18 cellular contexts compared by ENCODE assay signal in the genomic region with DNA sequence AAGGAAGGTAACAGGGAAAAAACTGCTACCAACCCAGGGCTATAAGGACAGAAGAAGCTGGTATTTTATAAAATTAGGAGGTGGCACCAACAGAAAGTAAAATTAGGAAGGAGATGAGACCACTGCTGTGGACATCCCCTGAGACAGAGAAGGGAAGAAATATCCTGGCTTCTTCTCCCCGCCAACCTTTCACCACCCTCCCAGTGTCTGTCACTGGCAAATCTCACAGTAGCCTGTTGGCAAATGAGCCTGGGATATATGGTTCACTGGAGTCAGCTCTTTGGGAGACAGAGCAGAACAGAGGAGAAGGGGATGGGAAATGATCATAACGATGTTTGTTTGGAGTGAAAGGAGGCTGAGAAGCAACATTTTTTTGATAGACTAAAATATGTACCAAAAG.
DNase-seq lines count a peak whose midpoint lies in the region; ATAC-seq and TF ChIP-seq lines count a peak whose summit lies in the region.
"Had no signal": no experiment of that assay in that cellular context is flagged by ENCODE, and none has a peak within 500 bp of the region (broad histone marks: within the 10 kb centered on the region; RNA-seq: fewer than 3 reads in every experiment).

No MANE protein-coding gene starts in this region.

- ATAC-seq in heart left ventricle = no peak
- ATAC-seq in stimulated activated memory B cell treated with anti-CD40 and anti-IgM and Interleukin-4, amounts not matched to agents 10 μg/mL and 1 μg/mL and 100 μg/mL, for 72 hours = peak; percentile 50
- ATAC-seq: CD8-positive, alpha-beta T cell; GM12878; GM23338; HCT116 had no signal

- no peaks in the 10 kb centered on the region for H3K27me3 ChIP-seq in cardiac muscle cell
- no peaks in the 10 kb centered on the region for H3K27me3 ChIP-seq in heart left ventricle
- H3K27me3 ChIP-seq in ascending aorta = no peaks in the 10 kb centered on the region
- H3K27me3 ChIP-seq: BLaER1 had no signal

- no peaks in the 10 kb centered on the region for H3K36me3 ChIP-seq in cardiac muscle cell
- H3K36me3 ChIP-seq in heart left ventricle = no peaks in the 10 kb centered on the region
- H3K36me3 ChIP-seq in ascending aorta = no peaks in the 10 kb centered on the region
- H3K36me3 ChIP-seq: BLaER1 had no signal

- H3K4me1 ChIP-seq in cardiac muscle cell (ENCODE audit: low read depth) (peaks cover 27% of the 10 kb centered on the region), heart left ventricle (peaks cover 0 to 5% (median 0%) of the 10 kb centered on the region in 12 donors), ascending aorta (peaks cover 0 to 2% of the 10 kb centered on the region in 2 donors)
- H3K4me1 ChIP-seq: BLaER1 had no signal

- H3K27ac Mint-ChIP-seq in stimulated activated memory B cell treated with anti-CD40 and anti-IgM and Interleukin-4, amounts not matched to agents 10 μg/mL and 1 μg/mL and 100 μg/mL, for 72 hours = no peak overlapping the region
- H3K27ac Mint-ChIP-seq in activated CD4-positive, alpha-beta memory T cell treated with anti-CD3 and anti-CD28 coated beads for 36 hours = no peak overlapping the region
- H3K27ac Mint-ChIP-seq: CD4-positive, CD25-positive, alpha-beta regulatory T cell; CD8-positive, alpha-beta T cell; GM23338; H9 had no signal

- no peaks in the 10 kb centered on the region for H3K27me3 Mint-ChIP-seq in stimulated activated memory B cell treated with anti-CD40 and anti-IgM and Interleukin-4, amounts not matched to agents 10 μg/mL and 1 μg/mL and 100 μg/mL, for 72 hours
- no peaks in the 10 kb centered on the region for H3K27me3 Mint-ChIP-seq in activated CD4-positive, alpha-beta memory T cell treated with anti-CD3 and anti-CD28 coated beads for 36 hours
- H3K27me3 Mint-ChIP-seq: CD4-positive, CD25-positive, alpha-beta regulatory T cell had no signal

- peak overlapping the region; percentile 51 for H3K27ac ChIP-seq in cardiac muscle cell
- H3K27ac ChIP-seq in heart left ventricle = no peak overlapping the region
- H3K27ac ChIP-seq in ascending aorta = no peak overlapping the region
- H3K27ac ChIP-seq: BLaER1, C4-2B had no signal

- intact Hi-C loops in heart left ventricle (cut with DNase I) = no loop called here
- intact Hi-C loops in ascending aorta (cut with DNase I) = no loop called here
- intact Hi-C loops in activated CD4-positive, alpha-beta memory T cell treated with anti-CD3 and anti-CD28 coated beads for 36 hours (cut with micrococcal nuclease) = no loop called here

- TF ChIP-seq CTCF in cardiac muscle cell (IDR thresholded peaks at IDR 0.05; ENCODE audit: low read depth, low read length) (no peak), heart left ventricle (IDR thresholded peaks at IDR 0.05) (no peak), ascending aorta (IDR thresholded peaks at IDR 0.05) (no peak)

- H3K4me1 Mint-ChIP-seq in stimulated activated memory B cell treated with anti-CD40 and anti-IgM and Interleukin-4, amounts not matched to agents 10 μg/mL and 1 μg/mL and 100 μg/mL, for 72 hours = no peaks in the 10 kb centered on the region
- no peaks in the 10 kb centered on the region for H3K4me1 Mint-ChIP-seq in activated CD4-positive, alpha-beta memory T cell treated with anti-CD3 and anti-CD28 coated beads for 36 hours (ENCODE audit: low read depth)
- H3K4me1 Mint-ChIP-seq: CD4-positive, CD25-positive, alpha-beta regulatory T cell; GM23338; H9 had no signal

- TF ChIP-seq POLR2A in heart left ventricle (IDR thresholded peaks at IDR 0.05) = no peak

- no peaks in the 10 kb centered on the region for H3K9me3 Mint-ChIP-seq in stimulated activated memory B cell treated with anti-CD40 and anti-IgM and Interleukin-4, amounts not matched to agents 10 μg/mL and 1 μg/mL and 100 μg/mL, for 72 hours
- H3K9me3 Mint-ChIP-seq in activated CD4-positive, alpha-beta memory T cell treated with anti-CD3 and anti-CD28 coated beads for 36 hours = no peaks in the 10 kb centered on the region
- H3K9me3 Mint-ChIP-seq: CD8-positive, alpha-beta T cell; GM23338; H9 had no signal

- H3K4me3 Mint-ChIP-seq in stimulated activated memory B cell treated with anti-CD40 and anti-IgM and Interleukin-4, amounts not matched to agents 10 μg/mL and 1 μg/mL and 100 μg/mL, for 72 hours = no peak overlapping the region
- H3K4me3 Mint-ChIP-seq in activated CD4-positive, alpha-beta memory T cell treated with anti-CD3 and anti-CD28 coated beads for 36 hours = no peak overlapping the region
- H3K4me3 Mint-ChIP-seq: CD4-positive, CD25-positive, alpha-beta regulatory T cell; CD8-positive, alpha-beta T cell; GM23338; H9 had no signal

- 43 to 62% (median 55%) methylated on average over 2 of the region's 2 CpGs for WGBS in heart left ventricle, 4 donors

- no peak overlapping the region for H3K4me3 ChIP-seq in cardiac muscle cell
- H3K4me3 ChIP-seq in heart left ventricle = no peak overlapping the region
- no peak overlapping the region for H3K4me3 ChIP-seq in ascending aorta
- H3K4me3 ChIP-seq: BLaER1, GM12878, GM23338 had no signal

- DNase-seq in cardiac muscle cell (ENCODE audit: low read depth in 1 of 2, low spot score in 1 of 2) (peak in 1 of 2 donors; percentile 49), heart left ventricle (no peak), NCI-H69 (lab: John Stamatoyannopoulos, UW) (peak; percentile 2), ascending aorta (ENCODE audit: low spot score in 2 of 2) (no peak)
- DNase-seq in activated CD4-positive, alpha-beta memory T cell treated with anti-CD3 and anti-CD28 coated beads for 36 hours = no peak
- DNase-seq: CD4-positive, CD25-positive, alpha-beta regulatory T cell; CD8-positive, alpha-beta T cell; DMS 273 treated with DMSO at 0.1 percent for 48 hours; DMS79; EL; GDM1; H9 had no signal

- POLR2A ChIA-PET in activated CD4-positive, alpha-beta memory T cell treated with anti-CD3 and anti-CD28 coated beads for 36 hours (lab: Charles Lee) = no interaction called here

- H3K9me3 ChIP-seq in cardiac muscle cell (ENCODE audit: low read depth) (no peaks in the 10 kb centered on the region), heart left ventricle (no peaks in the 10 kb centered on the region), ascending aorta (no peaks in the 10 kb centered on the region)
- H3K9me3 ChIP-seq: BLaER1 had no signal

- H3K36me3 Mint-ChIP-seq in stimulated activated memory B cell treated with anti-CD40 and anti-IgM and Interleukin-4, amounts not matched to agents 10 μg/mL and 1 μg/mL and 100 μg/mL, for 72 hours = no peaks in the 10 kb centered on the region
- H3K36me3 Mint-ChIP-seq in activated CD4-positive, alpha-beta memory T cell treated with anti-CD3 and anti-CD28 coated beads for 36 hours = no peaks in the 10 kb centered on the region
- H3K36me3 Mint-ChIP-seq: CD4-positive, CD25-positive, alpha-beta regulatory T cell; CD8-positive, alpha-beta T cell had no signal

- CTCF ChIA-PET in activated CD4-positive, alpha-beta memory T cell treated with anti-CD3 and anti-CD28 coated beads for 36 hours (lab: Charles Lee) = no interaction called here
